ENCODE assay signal across 1 cellular context in genomic region chr22:35401863-35402262, GRCh38.
TF ChIP-seq lines count a peak whose summit lies in the region.

No MANE protein-coding gene starts in this region.

TF ChIP-seq in H1, 55 proteins besides CTCF, POLR2A, EP300 and RAD21:
- no peak for TF ChIP-seq SAP30 (IDR thresholded peaks at IDR 0.05; ENCODE audit: insufficient read depth, insufficient replicate concordance, low read length)
- TF ChIP-seq POLR2AphosphoS5 (IDR thresholded peaks at IDR 0.05; ENCODE audit: low read depth, low read length), result peak; percentile 66
